In the genomic region with DNA sequence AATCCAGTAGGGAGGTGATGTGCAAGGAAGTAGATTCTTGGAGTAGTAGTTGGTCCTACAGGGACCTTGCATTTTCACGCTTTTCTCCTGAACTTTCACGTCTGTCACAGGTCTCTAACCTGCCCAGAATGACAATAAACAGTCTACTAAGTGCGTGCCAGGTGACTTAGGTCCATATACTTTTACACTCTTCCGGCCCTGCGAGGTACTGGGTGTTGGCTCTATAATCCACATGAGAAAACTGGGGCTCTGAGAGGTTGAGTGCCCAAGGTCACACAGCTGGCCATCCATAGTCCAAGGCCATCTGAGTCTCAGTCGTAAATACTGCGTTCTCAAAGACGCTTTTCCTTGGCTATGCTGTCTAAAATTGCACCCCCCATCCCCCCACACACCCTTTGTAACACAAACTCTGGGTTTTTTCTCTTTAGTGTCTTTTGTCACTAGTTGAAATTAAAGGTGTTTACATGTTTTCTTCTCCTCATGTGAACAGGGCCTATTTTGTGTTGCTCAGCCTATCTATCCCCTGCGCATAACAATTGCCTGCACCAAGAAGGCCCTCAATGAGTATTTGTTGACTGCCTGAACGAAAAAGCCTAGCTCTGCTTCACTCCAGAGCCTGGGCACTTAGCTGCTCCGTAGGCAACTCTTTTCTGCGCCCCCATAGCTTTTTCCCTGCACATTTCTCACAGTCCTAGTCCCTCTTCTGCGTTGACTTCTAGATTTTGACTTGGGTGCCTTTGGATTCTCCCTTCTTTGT, we compare ENCODE assay signal across 8 cellular contexts. TPM values are rescaled to one million over a fixed set of nuclear protein-coding genes. Genes with fewer than 3 reads are reported as not detected.
DNase-seq lines count a peak whose midpoint lies in the region; ATAC-seq and TF ChIP-seq lines count a peak whose summit lies in the region.

No MANE protein-coding gene starts in this region.

- H3K9me3 Mint-ChIP-seq in CD8-positive, alpha-beta memory T cell = no peaks in the 10 kb centered on the region

- H3K79me2 ChIP-seq in SU-DHL-6 (ENCODE audit: insufficient read depth, low read length) = peaks cover 57% of the 10 kb centered on the region

- peak overlapping the region; percentile 90 for H3K4me2 ChIP-seq in SU-DHL-6 (ENCODE audit: low read depth, low read length, poor library complexity, severe bottlenecking)

- H3K9me3 ChIP-seq in CD8-positive, alpha-beta memory T cell (ENCODE audit: low read length) = no peaks in the 10 kb centered on the region
- H3K9me3 ChIP-seq in HEK293 (ENCODE audit: control insufficient read depth, insufficient read depth, low read depth, low read length) = no peaks in the 10 kb centered on the region
- H3K9me3 ChIP-seq in SU-DHL-6 (ENCODE audit: insufficient read depth, low read length) = no peaks in the 10 kb centered on the region

- peaks cover 48 to 61% (median 60%) of the 10 kb centered on the region in 3 donors for H3K4me1 Mint-ChIP-seq in CD8-positive, alpha-beta memory T cell

- peaks cover 43% of the 10 kb centered on the region for H3K4me1 ChIP-seq in CD8-positive, alpha-beta memory T cell (ENCODE audit: insufficient read depth, low read length)
- no peaks in the 10 kb centered on the region for H3K4me1 ChIP-seq in HEK293 (ENCODE audit: control insufficient read depth, insufficient read depth, low read length)

- H3K27me3 ChIP-seq in CD8-positive, alpha-beta memory T cell (ENCODE audit: insufficient read depth, low read length, poor library complexity, severe bottlenecking) = no peaks in the 10 kb centered on the region
- no peaks in the 10 kb centered on the region for H3K27me3 ChIP-seq in SU-DHL-6 (ENCODE audit: low read length)

- peak overlapping the region; percentile 78 to 95 (median 93) for H3K27ac Mint-ChIP-seq in CD8-positive, alpha-beta memory T cell

- peak overlapping the region; percentile 74 for H2AFZ ChIP-seq in SU-DHL-6 (ENCODE audit: low read depth, low read length, severe bottlenecking)

- 0 out of 2 replicates have a peak, but pooled peaks cover 7% of the 10 kb centered on the region for H3F3A ChIP-seq in SU-DHL-6 (ENCODE audit: insufficient read depth)

- peak overlapping the region; percentile 88 for H3K9ac ChIP-seq in SU-DHL-6 (ENCODE audit: low read length)

- TF ChIP-seq CTCF in HEK293 (tag by site-specific recombination; IDR thresholded peaks at IDR 0.05) (no peak), SU-DHL-6 (IDR thresholded peaks at IDR 0.05; ENCODE audit: insufficient read depth, low read length, poor library complexity, severe bottlenecking) (no peak), foreskin fibroblast (IDR thresholded peaks at IDR 0.05; ENCODE audit: low read depth, low read length) (no peak), retinal pigment epithelial cell (conservative IDR thresholded peaks at IDR 0.05; ENCODE audit: low read depth, low read length) (no peak)

- peak overlapping the region; percentile 81 for H3K4me3 ChIP-seq in CD8-positive, alpha-beta memory T cell (ENCODE audit: low read length)
- peak overlapping the region; percentile 92 for H3K4me3 ChIP-seq in HEK293 (ENCODE audit: low read depth, low read length)
- H3K4me3 ChIP-seq in SU-DHL-6 (ENCODE audit: insufficient read depth, low read length, poor library complexity, severe bottlenecking) = peak overlapping the region; percentile 74
- H3K4me3 ChIP-seq in foreskin fibroblast (ENCODE audit: low read depth in 1 of 2, low read length in 2 of 2) = peak overlapping the region; percentile 74 to 77
- H3K4me3 ChIP-seq in retinal pigment epithelial cell (ENCODE audit: low read length) = peak overlapping the region; percentile 89

- no peaks in the 10 kb centered on the region for H3K9me2 ChIP-seq in SU-DHL-6 (replicated peaks; ENCODE audit: insufficient read depth, low read length)

- no peak for ATAC-seq in HG02798 (IDR thresholded peaks at IDR 0.05; ENCODE audit: poor library complexity, unreplicated experiment)
- ATAC-seq in HG03108 (IDR thresholded peaks at IDR 0.05; ENCODE audit: unreplicated experiment) = no peak

- peak overlapping the region; percentile 73 for H3K27ac ChIP-seq in CD8-positive, alpha-beta memory T cell (ENCODE audit: low read depth, low read length)
- H3K27ac ChIP-seq in HEK293 (ENCODE audit: extremely low read depth, low read depth, low read length) (peak overlapping the region; percentile 80), SU-DHL-6 (ENCODE audit: low read depth, low read length) (peak overlapping the region; percentile 58)

- H3K4me3 Mint-ChIP-seq in CD8-positive, alpha-beta memory T cell = peak overlapping the region; percentile 93 to 97 (median 97)

- peaks cover 0 to 3% of the 10 kb centered on the region in 2 donors for H3K27me3 Mint-ChIP-seq in CD8-positive, alpha-beta memory T cell

- CTCF ChIA-PET in CD8-positive, alpha-beta memory T cell (lab: Charles Lee) = no interaction called here
- CTCF ChIA-PET in HEK293 (lab: Yijun Ruan, JAX) = no interaction called here

- no peak for DNase-seq in CD8-positive, alpha-beta memory T cell
- DNase-seq in foreskin fibroblast = peak in 1 of 2 donors; percentile 20
- DNase-seq in retinal pigment epithelial cell (ENCODE audit: low read depth) = no peak
- DNase-seq in NK-92 treated with Interleukin-12 subunit alpha and Interleukin-12 subunit beta, amount 100 ng/mL, for 24 hours (lab: John Stamatoyannopoulos, UW) = no peak

- peaks cover 39% of the 10 kb centered on the region for H4K20me1 ChIP-seq in SU-DHL-6 (ENCODE audit: low read depth, low read length)

- peaks cover 7 to 45% (median 13%) of the 10 kb centered on the region in 3 donors for H3K36me3 Mint-ChIP-seq in CD8-positive, alpha-beta memory T cell

- no peaks in the 10 kb centered on the region for H3K36me3 ChIP-seq in CD8-positive, alpha-beta memory T cell (ENCODE audit: insufficient read depth, low read length)
- H3K36me3 ChIP-seq in HEK293 (ENCODE audit: control insufficient read depth in 2 of 2, insufficient read depth in 1 of 2, low read length in 2 of 2) = peaks cover 5 to 38% of the 10 kb centered on the region in 2 experiments
- H3K36me3 ChIP-seq in SU-DHL-6 (ENCODE audit: low read length) = peaks cover 8% of the 10 kb centered on the region

- POLR2A ChIA-PET in CD8-positive, alpha-beta memory T cell (lab: Charles Lee) = interaction anchor here (0.6 to 1.4 kb wide), 2 partner anchors 14 to 15 kb away, joined by 3 read pairs; no protein-coding TSS in a partner anchor
- POLR2A ChIA-PET in HEK293 (lab: Yijun Ruan, JAX) = no interaction called here

TF ChIP-seq in HEK293, 187 proteins besides CTCF, POLR2A, EP300 and RAD21:
- TF ChIP-seq ZNF473 (tag by site-specific recombination; IDR thresholded peaks at IDR 0.05) = no peak
- no peak for TF ChIP-seq ZBTB1 (tag by site-specific recombination; IDR thresholded peaks at IDR 0.05)
- 0 out of 2 replicates have a peak, but pooled peaks have one; percentile 4 for TF ChIP-seq ZNF843 (tag by site-specific recombination; IDR thresholded peaks at IDR 0.05)
- TF ChIP-seq, protein P1, sequence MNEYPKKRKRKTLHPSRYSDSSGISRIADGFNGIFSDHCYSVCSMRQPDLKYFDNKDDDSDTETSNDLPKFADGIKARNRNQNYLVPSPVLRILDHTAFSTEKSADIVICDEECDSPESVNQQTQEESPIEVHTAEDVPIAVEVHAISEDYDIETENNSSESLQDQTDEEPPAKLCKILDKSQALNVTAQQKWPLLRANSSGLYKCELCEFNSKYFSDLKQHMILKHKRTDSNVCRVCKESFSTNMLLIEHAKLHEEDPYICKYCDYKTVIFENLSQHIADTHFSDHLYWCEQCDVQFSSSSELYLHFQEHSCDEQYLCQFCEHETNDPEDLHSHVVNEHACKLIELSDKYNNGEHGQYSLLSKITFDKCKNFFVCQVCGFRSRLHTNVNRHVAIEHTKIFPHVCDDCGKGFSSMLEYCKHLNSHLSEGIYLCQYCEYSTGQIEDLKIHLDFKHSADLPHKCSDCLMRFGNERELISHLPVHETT (tag by site-specific recombination; IDR thresholded peaks at IDR 0.05) = no peak
- 0 out of 2 replicates have a peak, but pooled peaks have one; percentile 31 for TF ChIP-seq ZNF391 (tag by site-specific recombination; IDR thresholded peaks at IDR 0.05; ENCODE audit: borderline replicate concordance, low read depth)
- TF ChIP-seq ZNF335 (tag by site-specific recombination; conservative IDR thresholded peaks at IDR 0.05) = peak; percentile 73
- no peak for TF ChIP-seq ZNF324 (tag by site-specific recombination; IDR thresholded peaks at IDR 0.05)

RNA-seq across cellular contexts. Expression of a gene that starts 0.9 kb away (rescaled TPM):
- total RNA-seq in CD8-positive, alpha-beta memory T cell = 100 to 1,000 TPM; 359 to 366 TPM
- 68.1 TPM for polyA plus RNA-seq in CD8-positive, alpha-beta memory T cell

RNA-seq across cellular contexts. Expression of a gene that starts 35.3 kb away (rescaled TPM):
- total RNA-seq in CD8-positive, alpha-beta memory T cell = not detected
- not detected for polyA plus RNA-seq in CD8-positive, alpha-beta memory T cell
